In genomic region chr4:42655248-42655647, GRCh38 we compare ENCODE assay signal across 8 cellular contexts. TPM values are rescaled to one million over a fixed set of nuclear protein-coding genes. Genes with fewer than 3 reads are reported as not detected.
DNase-seq lines count a peak whose midpoint lies in the region; ATAC-seq and TF ChIP-seq lines count a peak whose summit lies in the region.

No MANE protein-coding gene starts in this region.

- ATAC-seq in HG02798 (IDR thresholded peaks at IDR 0.05; ENCODE audit: poor library complexity, unreplicated experiment) (no peak), HG02840 (IDR thresholded peaks at IDR 0.05; ENCODE audit: low FRiP score, unreplicated experiment) (no peak)

- no peak overlapping the region for H2AFZ ChIP-seq in OCI-LY1 (ENCODE audit: low read length)

- DNase-seq in DMS 273 (lab: John Stamatoyannopoulos, UW; ENCODE audit: unreplicated experiment) (peak; percentile 35), DMS 273 treated with DMSO at 0.1 percent for 48 hours (lab: John Stamatoyannopoulos, UW) (no peak), endodermal cell (no peak), spleen (no peak), mesenteric fat pad (ENCODE audit: low spot score) (no peak)

- peaks cover 23% of the 10 kb centered on the region for H3K9me3 Mint-ChIP-seq in endodermal cell

- peak overlapping the region; percentile 80 for H3K27ac ChIP-seq in OCI-LY1 (ENCODE audit: low read depth, low read length, poor library complexity, severe bottlenecking)
- no peak overlapping the region for H3K27ac ChIP-seq in endodermal cell (ENCODE audit: low read depth, low read length)
- peak overlapping the region in 6 of 8 donors; percentile 90 to 96 (median 92) for H3K27ac ChIP-seq in spleen

- H3K27me3 ChIP-seq in OCI-LY1 (ENCODE audit: insufficient read depth, low read length) (no peaks in the 10 kb centered on the region), endodermal cell (ENCODE audit: control insufficient read depth, insufficient read depth, low read length, poor library complexity, severe bottlenecking) (no peaks in the 10 kb centered on the region), spleen (replicated peaks in 1 of 7) (no peaks in the 10 kb centered on the region)

- H4K20me1 ChIP-seq in OCI-LY1 (ENCODE audit: insufficient read depth, low read length) = no peaks in the 10 kb centered on the region

- peaks cover 14% of the 10 kb centered on the region for H3K36me3 Mint-ChIP-seq in endodermal cell (ENCODE audit: low read depth)

- H3K4me1 ChIP-seq in OCI-LY1 (ENCODE audit: insufficient read depth, low read length, severe bottlenecking) (peaks cover 28% of the 10 kb centered on the region), endodermal cell (ENCODE audit: control insufficient read depth, insufficient read depth, low read length) (no peaks in the 10 kb centered on the region), spleen (peaks cover 30 to 46% (median 36%) of the 10 kb centered on the region in 6 donors)

- intact Hi-C loops in spleen (cut with DNase I; ENCODE audit: low total_unique reads) = no loop called here

- peaks cover 2% of the 10 kb centered on the region for H3K27me3 Mint-ChIP-seq in endodermal cell (ENCODE audit: insufficient read depth)

- H3K9me2 ChIP-seq in OCI-LY1 (ENCODE audit: low read depth, low read length) = no peaks in the 10 kb centered on the region

- H3K4me1 Mint-ChIP-seq in endodermal cell = peaks cover 26% of the 10 kb centered on the region

- H3K27ac Mint-ChIP-seq in endodermal cell = no peak overlapping the region

- WGBS in endodermal cell (ENCODE audit: insufficient coverage in 1 of 2, insufficient read length in 1 of 2), 2 experiments = 85 to 86% methylated on average over 1 of the region's 1 CpG
- WGBS in spleen, 5 donors = 11 to 25% (median 24%) methylated on average over 1 of the region's 1 CpG

- 0 out of 2 replicates have a peak, but pooled peaks cover 5% of the 10 kb centered on the region for H3K9me3 ChIP-seq in OCI-LY1 (ENCODE audit: low read length)
- peaks cover 7% of the 10 kb centered on the region for H3K9me3 ChIP-seq in endodermal cell (ENCODE audit: control insufficient read depth, low read length)
- H3K9me3 ChIP-seq in spleen = peaks cover 0 to 12% (median 0%) of the 10 kb centered on the region in 8 donors

- H3K79me2 ChIP-seq in OCI-LY1 (ENCODE audit: insufficient read depth, low read length) = peaks cover 16% of the 10 kb centered on the region

- H3K9ac ChIP-seq in OCI-LY1 (ENCODE audit: low read length) (peak overlapping the region; percentile 80), endodermal cell (ENCODE audit: extremely low read depth, low read length, poor library complexity, severe bottlenecking) (no peak overlapping the region)

- no peak for TF ChIP-seq CTCF in OCI-LY1 (IDR thresholded peaks at IDR 0.05; ENCODE audit: low read length)
- TF ChIP-seq CTCF in endodermal cell (conservative IDR thresholded peaks at IDR 0.05) = no peak
- TF ChIP-seq CTCF in spleen (IDR thresholded peaks at IDR 0.05 in 8 of 11, conservative IDR thresholded peaks at IDR 0.05 in 3 of 11) = no peak

- peaks cover 5% of the 10 kb centered on the region; the same call in 1 of the 2 replicates for H3K36me3 ChIP-seq in OCI-LY1 (ENCODE audit: insufficient read depth, low read length)
- no peaks in the 10 kb centered on the region for H3K36me3 ChIP-seq in endodermal cell (ENCODE audit: control insufficient read depth, insufficient read depth, low read length)
- no peaks in the 10 kb centered on the region for H3K36me3 ChIP-seq in spleen

- peak overlapping the region; percentile 84 for H3K4me3 Mint-ChIP-seq in endodermal cell

- peak overlapping the region; percentile 84 for H3K4me3 ChIP-seq in OCI-LY1 (ENCODE audit: low read depth, low read length, poor library complexity, severe bottlenecking)
- peak overlapping the region; percentile 91 for H3K4me3 ChIP-seq in endodermal cell (ENCODE audit: low read length)
- H3K4me3 ChIP-seq in spleen = peak overlapping the region; percentile 81 to 99 (median 94)

- TF ChIP-seq POLR2A in spleen (IDR thresholded peaks at IDR 0.05) = no peak

- no peaks in the 10 kb centered on the region for H3F3A ChIP-seq in OCI-LY1 (ENCODE audit: insufficient read depth, low read length)

- peak overlapping the region; percentile 94 for H3K4me2 ChIP-seq in OCI-LY1 (ENCODE audit: low read length)

RNA-seq across cellular contexts. Expression of gene ATP8A1, which starts 1.7 kb away (rescaled TPM):
- total RNA-seq in endodermal cell (10 to 100 TPM; 17.9 to 18.7 TPM), spleen (10 to 100 TPM; 40.6 to 87.0 (median 49.4) TPM), mesenteric fat pad (11.3 TPM)
- 12.4 TPM for polyA plus RNA-seq in endodermal cell (2013, experiment 1 of 2)
- polyA plus RNA-seq in endodermal cell (2013, experiment 2 of 2) = 12.4 TPM
- 10 to 100 TPM; 14.4 to 19.1 (median 16.1) TPM for polyA plus RNA-seq in spleen
